ENCODE assay signal across 19 cellular contexts in genomic region chr17:5819396-5819795, GRCh38.
"Had no signal": no experiment of that assay in that cellular context is flagged by ENCODE, and none has a peak within 500 bp of the region (broad histone marks: within the 10 kb centered on the region; RNA-seq: fewer than 3 reads in every experiment).

No MANE protein-coding gene starts in this region.

- H3K36me3 Mint-ChIP-seq: memory B cell; natural killer cell treated with Interleukin-12 subunit alpha and Interleukin-12 subunit beta and Interleukin-15 and Interleukin-18, amount 100 ng/mL, for 72 hours; type B pancreatic cell had no signal

- H3K4me1 ChIP-seq: colonic mucosa, heart left ventricle, left ventricle myocardium inferior, lower lobe of right lung, psoas muscle, right lobe of liver had no signal

- H3K9me3 Mint-ChIP-seq: endodermal cell; memory B cell; natural killer cell treated with Interleukin-12 subunit alpha and Interleukin-12 subunit beta and Interleukin-15 and Interleukin-18, amount 100 ng/mL, for 72 hours; type B pancreatic cell had no signal

- H3K27ac ChIP-seq: colonic mucosa, heart left ventricle, left ventricle myocardium inferior, lower lobe of right lung, psoas muscle, right lobe of liver had no signal

- H3K27ac Mint-ChIP-seq: endodermal cell; memory B cell; natural killer cell treated with Interleukin-12 subunit alpha and Interleukin-12 subunit beta and Interleukin-15 and Interleukin-18, amount 100 ng/mL, for 72 hours; type B pancreatic cell had no signal

- H3K36me3 ChIP-seq: colonic mucosa, heart left ventricle, left ventricle myocardium inferior, lower lobe of right lung, right lobe of liver had no signal

- H3K4me3 ChIP-seq: colonic mucosa, heart left ventricle, left ventricle myocardium inferior, lower lobe of right lung, psoas muscle, right lobe of liver had no signal

- H3K4me1 Mint-ChIP-seq: endodermal cell, memory B cell had no signal

- DNase-seq: colonic mucosa; dermis blood vessel endothelial cell; endodermal cell; heart left ventricle; left cardiac atrium; left ventricle myocardium inferior; lower lobe of right lung; midbrain; psoas muscle; retina; right lobe of liver; stimulated activated CD4-positive, alpha-beta T cell treated with anti-CD3 and anti-CD28 coated beads, Interleukin-2, amount 100 ng/mL, for 24 hours; stimulated activated naive CD4-positive, alpha-beta T cell treated with Interleukin-2 at 50 U/mL for 16 hours had no signal

- H3K4me3 Mint-ChIP-seq: endodermal cell; memory B cell; natural killer cell treated with Interleukin-12 subunit alpha and Interleukin-12 subunit beta and Interleukin-15 and Interleukin-18, amount 100 ng/mL, for 72 hours; type B pancreatic cell had no signal

- ATAC-seq: heart left ventricle; left cardiac atrium; lower lobe of right lung; natural killer cell treated with Interleukin-12 subunit alpha and Interleukin-12 subunit beta and Interleukin-15 and Interleukin-18, amount 100 ng/mL, for 72 hours; psoas muscle had no signal

- H3K27me3 ChIP-seq: colonic mucosa, right lobe of liver had no signal

- FAIRE-seq: frontal cortex, keratinocyte, urothelium cell line had no signal

- H3K9me3 ChIP-seq: colonic mucosa, heart left ventricle, left ventricle myocardium inferior, lower lobe of right lung, psoas muscle, right lobe of liver had no signal
